Comparison of ENCODE assay signal across 1 cellular context in the genomic region with DNA sequence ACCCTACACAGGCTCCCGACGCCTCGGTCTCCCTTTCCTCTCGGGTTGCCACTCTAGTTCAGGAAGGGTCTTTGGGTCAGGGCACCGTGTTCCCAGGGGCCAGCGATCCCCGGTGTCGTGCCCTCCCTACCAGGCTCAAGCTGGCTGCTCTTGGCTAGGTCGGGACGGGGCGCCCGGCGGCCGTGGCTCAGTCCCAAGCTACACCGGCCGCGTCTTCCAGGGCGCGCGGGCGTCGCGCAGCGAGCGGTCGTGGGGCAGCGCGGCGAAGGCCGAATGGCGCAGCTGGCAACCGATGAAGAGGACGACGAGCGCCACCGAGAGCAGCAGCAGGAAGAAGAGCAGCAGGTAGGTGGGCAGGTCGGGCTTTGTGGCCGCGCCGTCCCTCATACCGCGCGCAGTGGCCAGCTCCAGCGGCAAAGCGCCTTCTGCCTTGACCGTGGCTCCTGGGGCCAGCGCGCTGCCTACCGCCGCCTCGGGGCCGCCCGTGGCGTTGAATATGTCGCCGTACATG.
A peak's percentile ranks its signal among the peaks of the same experiment; 100 is the strongest.
TF ChIP-seq lines count a peak whose summit lies in the region.

No MANE protein-coding gene starts in this region.

TF ChIP-seq in H1, 55 proteins besides CTCF, POLR2A, EP300 and RAD21:
- 0 out of 2 replicates have a peak, but pooled peaks have one; percentile 2 for TF ChIP-seq CREB1 (IDR thresholded peaks at IDR 0.05)
- TF ChIP-seq POLR2AphosphoS5 (IDR thresholded peaks at IDR 0.05; ENCODE audit: low read depth, low read length) = 0 out of 2 replicates have a peak, but pooled peaks have one; percentile 8
- peak; percentile 96 for TF ChIP-seq EZH2 (IDR thresholded peaks at IDR 0.05; ENCODE audit: low read depth, low read length, severe bottlenecking)
- peak; percentile 88 for TF ChIP-seq KDM4A (IDR thresholded peaks at IDR 0.05; ENCODE audit: low read depth, low read length, severe bottlenecking)
- peak; percentile 23 for TF ChIP-seq ASH2L (IDR thresholded peaks at IDR 0.05; ENCODE audit: low read length)
- TF ChIP-seq SUZ12 (IDR thresholded peaks at IDR 0.05; ENCODE audit: low read length) = peak; percentile 98
- no peak for TF ChIP-seq CBX8 (IDR thresholded peaks at IDR 0.05; ENCODE audit: borderline replicate concordance, low read depth, low read length)
- TF ChIP-seq RBBP5 (IDR thresholded peaks at IDR 0.05; ENCODE audit: borderline replicate concordance, low read depth, low read length) = no peak; the same call in 1 of the 2 replicates
